In genomic region chr3:53342353-53342752, GRCh38 we compare ENCODE assay signal across 1 cellular context.
TF ChIP-seq lines count a peak whose summit lies in the region.

No MANE protein-coding gene starts in this region.

TF ChIP-seq in HepG2, 621 proteins besides CTCF, POLR2A, EP300 and RAD21:
- TF ChIP-seq HNF4A (CRISPR knock-in tag; IDR thresholded peaks at IDR 0.05), result peak; percentile 37; the same call in 1 of the 2 replicates
- TF ChIP-seq PAXIP1 (CRISPR knock-in tag; conservative IDR thresholded peaks at IDR 0.05), result 0 out of 2 replicates have a peak, but pooled peaks have one; percentile 26
- no peak for TF ChIP-seq MLLT10 (CRISPR knock-in tag; IDR thresholded peaks at IDR 0.05)
- TF ChIP-seq ZNF841 (CRISPR knock-in tag; IDR thresholded peaks at IDR 0.05; ENCODE audit: borderline replicate concordance), result no peak
